In the genomic region with DNA sequence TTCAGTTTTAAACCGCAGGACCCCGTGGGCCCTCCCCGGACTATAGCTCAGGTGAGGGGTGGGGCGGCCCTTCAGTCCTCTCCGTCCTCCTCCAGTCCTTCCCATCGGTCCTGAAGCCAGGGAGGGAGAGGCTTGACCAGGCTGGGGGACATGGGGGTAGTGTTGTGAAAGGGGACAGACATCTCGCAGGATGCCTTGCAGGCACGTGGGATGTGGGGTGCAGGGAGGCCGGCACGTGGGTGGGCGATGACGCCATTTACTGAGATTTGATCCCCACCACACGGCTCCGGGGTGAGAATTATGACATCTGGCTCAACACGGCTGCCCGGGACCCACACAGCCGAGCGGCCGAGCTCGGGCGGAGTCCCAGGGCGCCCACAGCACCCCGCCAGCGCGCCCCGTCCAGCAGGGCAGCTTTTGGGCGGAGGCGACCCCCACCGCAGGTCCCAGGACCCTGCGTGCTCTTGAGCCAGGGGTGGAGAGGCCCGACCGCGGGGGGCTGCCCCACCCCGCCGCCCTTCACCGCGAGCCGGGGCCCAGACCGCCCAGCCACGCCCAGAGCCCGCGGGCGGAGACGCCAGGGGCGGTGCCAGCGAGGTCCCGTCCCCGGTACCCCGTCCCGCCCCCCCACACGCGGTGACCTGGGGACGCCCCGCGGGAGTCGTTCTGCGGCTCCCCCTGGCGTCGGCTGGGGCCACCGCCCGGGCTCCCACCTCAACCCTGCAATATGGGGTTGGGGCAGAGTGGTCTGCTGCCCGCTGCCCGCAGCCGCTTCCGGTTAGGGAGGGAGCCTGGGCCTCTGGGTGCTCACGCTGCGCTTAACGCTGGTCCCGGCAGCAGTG, we compare ENCODE assay signal across 8 cellular contexts. TPM values are rescaled to one million over a fixed set of nuclear protein-coding genes. Genes with fewer than 3 reads are reported as not detected.
A peak's percentile ranks its signal among the peaks of the same experiment; 100 is the strongest.
DNase-seq lines count a peak whose midpoint lies in the region; ATAC-seq and TF ChIP-seq lines count a peak whose summit lies in the region.

No MANE protein-coding gene starts in this region.

- H3K4me3 Mint-ChIP-seq in effector memory CD8-positive, alpha-beta T cell = peak overlapping the region; percentile 74 to 77
- H3K4me3 Mint-ChIP-seq in naive B cell = peak overlapping the region in 7 of 8 donors; percentile 53 to 85 (median 75)

- H3K4me1 Mint-ChIP-seq in effector memory CD8-positive, alpha-beta T cell (ENCODE audit: low read depth in 2 of 2) = peaks cover 4 to 7% of the 10 kb centered on the region in 2 donors
- H3K4me1 Mint-ChIP-seq in naive B cell = peaks cover 0 to 7% (median 4%) of the 10 kb centered on the region in 3 donors

- ATAC-seq in effector memory CD8-positive, alpha-beta T cell (replicated peaks) = peak; percentile 89
- ATAC-seq in naive B cell (ENCODE audit: low read depth in 2 of 2) = peak; percentile 91 to 92
- peak; percentile 82 for ATAC-seq in stimulated activated naive CD8-positive, alpha-beta T cell treated with anti-CD3 and anti-CD28 coated beads, Interleukin-15, Interleukin-2, amounts not matched to agents 100 U/mL and 50 U/mL, for 24 hours

- peaks cover 3% of the 10 kb centered on the region for H3K36me3 Mint-ChIP-seq in effector memory CD8-positive, alpha-beta T cell (ENCODE audit: insufficient read depth)
- no peaks in the 10 kb centered on the region for H3K36me3 Mint-ChIP-seq in naive B cell

- peak overlapping the region; percentile 66; the same call in 1 of the 2 replicates for H3K4me2 ChIP-seq in MM.1S (ENCODE audit: low read depth, low read length)

- H3K9ac ChIP-seq in MM.1S (ENCODE audit: low read length) = no peak overlapping the region

- intact Hi-C loops in A673 (cut with micrococcal nuclease; ENCODE audit: unreplicated experiment) = no loop called here

- no peak overlapping the region for H3K27ac Mint-ChIP-seq in effector memory CD8-positive, alpha-beta T cell
- no peak overlapping the region for H3K27ac Mint-ChIP-seq in naive B cell

- H3K36me3 ChIP-seq in A673 (ENCODE audit: insufficient read depth, low read length, poor library complexity, severe bottlenecking) = no peaks in the 10 kb centered on the region
- H3K36me3 ChIP-seq in MM.1S (replicated peaks; ENCODE audit: insufficient read depth, low read length) = no peaks in the 10 kb centered on the region

- H3K9me2 ChIP-seq in MM.1S (replicated peaks; ENCODE audit: insufficient read depth, low read length) = no peaks in the 10 kb centered on the region

- CTCF ChIA-PET in A673 (lab: Charles Lee) = interaction anchor here (0.9 kb wide), 1 partner anchor 14 kb away, joined by 3 read pairs; no protein-coding TSS in a partner anchor

- POLR2A ChIA-PET in A673 (lab: Charles Lee; ENCODE audit: low non-redundant PET) = no interaction called here

- H3K79me2 ChIP-seq in MM.1S (ENCODE audit: low read length) = no peaks in the 10 kb centered on the region

- H3K4me1 ChIP-seq in A673 (ENCODE audit: insufficient read depth, low read length, poor library complexity, severe bottlenecking) = peaks cover 3% of the 10 kb centered on the region
- H3K4me1 ChIP-seq in MM.1S (ENCODE audit: low read length) = no peaks in the 10 kb centered on the region

- H3K4me3 ChIP-seq in A673 (ENCODE audit: low read depth, low read length, poor library complexity, severe bottlenecking) (peak overlapping the region; percentile 46), MM.1S (ENCODE audit: low read length) (peak overlapping the region; percentile 31; the same call in 1 of the 2 replicates)

- no peaks in the 10 kb centered on the region for H3F3A ChIP-seq in MM.1S (ENCODE audit: insufficient read depth, low read length)

- TF ChIP-seq CTCF in A673 (conservative IDR thresholded peaks at IDR 0.05; ENCODE audit: low read depth, low read length) (peak; percentile 57), MM.1S (IDR thresholded peaks at IDR 0.05; ENCODE audit: low read length) (peak; percentile 27)

- H3K27me3 ChIP-seq in A673 (replicated peaks; ENCODE audit: insufficient read depth, low read depth, low read length, poor library complexity) (no peaks in the 10 kb centered on the region), MM.1S (replicated peaks; ENCODE audit: insufficient read depth, low read length) (no peaks in the 10 kb centered on the region)

- BruUV-seq in A673 (replicated peaks; lab: Mats Ljungman, UMichigan) = no TSS peak

- H3K27ac ChIP-seq in A673 (ENCODE audit: low read depth, low read length, poor library complexity, severe bottlenecking) (no peak overlapping the region), MM.1S (ENCODE audit: low read length) (no peak overlapping the region)

- H4K20me1 ChIP-seq in MM.1S (ENCODE audit: insufficient read depth, low read length) = no peaks in the 10 kb centered on the region

- H2AFZ ChIP-seq in MM.1S (ENCODE audit: low read length) = 0 out of 2 replicates have a peak overlapping the region, but pooled peaks have one; percentile 27

- H3K9me3 Mint-ChIP-seq in effector memory CD8-positive, alpha-beta T cell = no peaks in the 10 kb centered on the region
- no peaks in the 10 kb centered on the region for H3K9me3 Mint-ChIP-seq in naive B cell

- DNase-seq in A673 (ENCODE audit: low spot score) (peak; percentile 67), GM19240 (ENCODE audit: insufficient read length, low spot score) (peak; percentile 91), MM.1S (peak; percentile 53), naive B cell (peak; percentile 75), globus pallidus (ENCODE audit: low spot score) (no peak)
- peak; percentile 73 to 74 for DNase-seq in activated CD4-positive, alpha-beta T cell treated with anti-CD3 and anti-CD28 coated beads, Interleukin-2, amount 50 U/mL, for 4 hours
- DNase-seq in effector memory CD8-positive, alpha-beta T cell = peak; percentile 69 to 76 (median 69)
- DNase-seq in stimulated activated naive CD8-positive, alpha-beta T cell treated with anti-CD3 and anti-CD28 coated beads, Interleukin-15, Interleukin-2, amounts not matched to agents 100 U/mL and 50 U/mL, for 24 hours = peak; percentile 86

- no peaks in the 10 kb centered on the region for H3K9me3 ChIP-seq in A673 (ENCODE audit: low read depth, low read length, poor library complexity, severe bottlenecking)
- H3K9me3 ChIP-seq in MM.1S (replicated peaks; ENCODE audit: insufficient read depth, low read length) = no peaks in the 10 kb centered on the region

- peaks cover 7 to 16% of the 10 kb centered on the region in 2 donors for H3K27me3 Mint-ChIP-seq in effector memory CD8-positive, alpha-beta T cell
- peaks cover 0 to 37% (median 19%) of the 10 kb centered on the region in 3 donors for H3K27me3 Mint-ChIP-seq in naive B cell

RNA-seq across cellular contexts. Expression of gene EXOC3L4, which starts 3.3 kb away (rescaled TPM):
- total RNA-seq in A673 (2021) = not detected in 2 replicates
- not detected for polyA plus RNA-seq in naive B cell (ENCODE audit: low read depth in 6 of 6)

RNA-seq across cellular contexts. Expression of gene LBHD2, which starts 7.3 kb away (rescaled TPM):
- 0.99 and 2.3 TPM in 2 replicates for total RNA-seq in A673 (2021)
- polyA plus RNA-seq in naive B cell (ENCODE audit: low read depth in 6 of 6) = not detected

RNA-seq across cellular contexts. Expression of gene TNFAIP2, which starts 32.0 kb away (rescaled TPM):
- total RNA-seq in A673 (2021) = 5.5 and 7.0 TPM in 2 replicates
- 1 to 10 TPM in 1 of 6 donors, under 1 TPM in 2, not detected in 3; 0.41 to 2.1 (median 0.43) TPM for polyA plus RNA-seq in naive B cell (ENCODE audit: low read depth in 6 of 6)

RNA-seq across cellular contexts. Expression of gene CDC42BPB, which starts 33.9 kb away (rescaled TPM):
- 103 and 106 TPM in 2 replicates for total RNA-seq in A673 (2021)
- 1 to 10 TPM in 2 of 6 donors, under 1 TPM in 3, not detected in 1; 0.81 to 2.7 (median 0.97) TPM for polyA plus RNA-seq in naive B cell (ENCODE audit: low read depth in 6 of 6)
